In the genomic region with DNA sequence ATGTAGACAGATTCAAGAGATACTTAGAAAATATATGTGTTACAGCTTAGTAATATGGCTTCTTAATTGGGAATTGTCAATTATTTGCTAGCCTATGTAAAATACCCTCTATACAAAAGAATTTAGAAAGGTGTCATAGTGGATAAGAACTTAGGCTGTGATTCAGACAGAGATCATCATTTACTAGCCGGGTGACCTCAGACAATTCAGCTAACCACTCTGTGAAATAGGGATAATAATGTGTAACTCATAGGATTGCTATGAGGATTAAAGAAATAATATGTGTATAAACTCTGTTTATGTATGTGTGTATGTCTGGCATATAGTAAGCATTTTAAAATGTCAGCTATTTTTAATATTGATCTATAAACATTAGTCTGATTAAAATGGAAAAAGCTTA, we compare ENCODE assay signal across 21 cellular contexts. TPM values are rescaled to one million over a fixed set of nuclear protein-coding genes. Genes with fewer than 3 reads are reported as not detected.
A peak's percentile ranks its signal among the peaks of the same experiment; 100 is the strongest.
DNase-seq lines count a peak whose midpoint lies in the region; ATAC-seq and TF ChIP-seq lines count a peak whose summit lies in the region.
"Had no signal": no experiment of that assay in that cellular context is flagged by ENCODE, and none has a peak within 500 bp of the region (broad histone marks: within the 10 kb centered on the region; RNA-seq: fewer than 3 reads in every experiment).

No MANE protein-coding gene starts in this region.

- DNase-seq in GM03348 (ENCODE audit: low spot score) (peak; percentile 24), Panc1 (ENCODE audit: low read depth, low spot score) (peak; percentile 52), epithelial cell of prostate (ENCODE audit: low read depth, low spot score) (peak; percentile 31), renal cortical epithelial cell (ENCODE audit: low read depth) (peak; percentile 70), anterior cingulate cortex (lab: John Stamatoyannopoulos, UW) (no peak), RPMI8226 (no peak)
- no peak for DNase-seq in activated naive CD4-positive, alpha-beta T cell treated with anti-CD3 and anti-CD28 coated beads, Interleukin-2, amount 50 U/mL, for 16 hours
- DNase-seq: activated CD4-positive, alpha-beta T cell treated with anti-CD3 and anti-CD28 coated beads for 36 hours; activated effector memory CD4-positive, alpha-beta T cell treated with anti-CD3 and anti-CD28 coated beads, Interleukin-2, amount 50 U/mL, for 16 hours; C1 segment of cervical spinal cord; endodermal cell; GOT3; left colon; midbrain; NCI-H1092 treated with DMSO at 0.1 percent for 48 hours; NCI-H69; psoas muscle; stimulated activated CD8-positive, alpha-beta memory T cell treated with anti-CD3 and anti-CD28 coated beads, Interleukin-4, amount 100 ng/mL, for 48 hours; substantia nigra; T1000 had no signal

- ATAC-seq in Panc1, result no peak
- ATAC-seq: activated CD4-positive, alpha-beta T cell treated with anti-CD3 and anti-CD28 coated beads for 36 hours; left colon; psoas muscle had no signal

- TF ChIP-seq CTCF in Panc1 (IDR thresholded peaks at IDR 0.05), result no peak

- H3K27ac ChIP-seq in Panc1 (ENCODE audit: low read length) (no peak overlapping the region), epithelial cell of prostate (peak overlapping the region; percentile 36)
- H3K27ac ChIP-seq: psoas muscle had no signal

- no TSS peak for BruUV-seq in Panc1 (replicated peaks; lab: Mats Ljungman, UMichigan)

- intact Hi-C loops in Panc1 (cut with micrococcal nuclease; ENCODE audit: unreplicated experiment), result no loop called here

- CTCF ChIA-PET in Panc1 (lab: Charles Lee), result no interaction called here

- no peaks in the 10 kb centered on the region for H3K9me3 ChIP-seq in Panc1 (ENCODE audit: control insufficient read depth, insufficient read depth, low read depth, low read length)
- H3K9me3 ChIP-seq: psoas muscle had no signal

- no peaks in the 10 kb centered on the region for H3K36me3 ChIP-seq in Panc1 (ENCODE audit: control insufficient read depth, insufficient read depth, low read length)

- H3K4me3 ChIP-seq in Panc1 (ENCODE audit: low read depth in 2 of 2, low read length in 2 of 2), result no peak overlapping the region
- H3K4me3 ChIP-seq: psoas muscle, smooth muscle cell had no signal

- in situ Hi-C loops in Panc1 (cut with HindIII; ENCODE audit: low pct_unique_long_range_greater_than_20kb, low sequenced_read_pairs), result no loop called here

- POLR2A ChIA-PET in Panc1 (lab: Charles Lee), result no interaction called here

- H3K4me1 ChIP-seq in Panc1 (ENCODE audit: control insufficient read depth, insufficient read depth, low read length), result no peaks in the 10 kb centered on the region
- H3K4me1 ChIP-seq: psoas muscle had no signal

- no peaks in the 10 kb centered on the region for H3K27me3 ChIP-seq in Panc1 (ENCODE audit: control insufficient read depth, insufficient read depth, low read length)

RNA-seq across cellular contexts. Expression of a gene that starts 5.9 kb away (rescaled TPM):
- total RNA-seq in Panc1 (2021; ENCODE audit: unreplicated experiment) (137 TPM), renal cortical epithelial cell (132 and 139 TPM in 2 replicates)
- polyA plus RNA-seq in Panc1 (2012; ENCODE audit: insufficient read length), result 79.9 TPM

RNA-seq across cellular contexts. Expression of a gene that starts 15.0 kb away (rescaled TPM):
- 22.5 TPM for total RNA-seq in Panc1 (2021; ENCODE audit: unreplicated experiment)
- 7.6 TPM for polyA plus RNA-seq in Panc1 (2012; ENCODE audit: insufficient read length)
- 27.6 and 38.2 TPM in 2 replicates for total RNA-seq in renal cortical epithelial cell

Comparison
In these comparisons a context has a peak if more than half of its experiments do, and no peak if none do; other contexts are left out.
1. DNase-seq: peak in GM03348 (single experiment), Panc1 (single experiment), epithelial cell of prostate (single experiment) and renal cortical epithelial cell (single experiment); none in anterior cingulate cortex (0 of 58), RPMI8226 (single experiment) and activated naive CD4-positive, alpha-beta T cell treated with anti-CD3 and anti-CD28 coated beads, Interleukin-2, amount 50 U/mL, for 16 hours (single experiment).